Comparison of ENCODE assay signal across 11 cellular contexts in genomic region chr18:23688528-23688927, GRCh38. TPM values are rescaled to one million over a fixed set of nuclear protein-coding genes. Genes with fewer than 3 reads are reported as not detected.
DNase-seq lines count a peak whose midpoint lies in the region; ATAC-seq and TF ChIP-seq lines count a peak whose summit lies in the region.
"Had no signal": no experiment of that assay in that cellular context is flagged by ENCODE, and none has a peak within 500 bp of the region (broad histone marks: within the 10 kb centered on the region; RNA-seq: fewer than 3 reads in every experiment).

No MANE protein-coding gene starts in this region.

- peak overlapping the region in 1 of 4 experiments; percentile 57 for H3K4me3 ChIP-seq in fibroblast of lung (replicated peaks in 1 of 4; ENCODE audit: control extremely low read depth in 1 of 4, insufficient read depth in 1 of 4, low read depth in 3 of 4, low read length in 4 of 4)
- peak overlapping the region; percentile 80 for H3K4me3 ChIP-seq in skeletal muscle satellite cell (ENCODE audit: low read length)

- peak overlapping the region; percentile 88 for H3K4me2 ChIP-seq in fibroblast of lung (ENCODE audit: extremely low read depth, insufficient read depth, low read length)
- H3K4me2 ChIP-seq in skeletal muscle satellite cell (ENCODE audit: low read length), result peak overlapping the region; percentile 97

- H3K4me1 ChIP-seq in ES-I3 (ENCODE audit: insufficient read depth, low read length), result no peaks in the 10 kb centered on the region; the same call in 1 of the 2 replicates
- no peaks in the 10 kb centered on the region for H3K4me1 ChIP-seq in fibroblast of lung (ENCODE audit: control insufficient read depth, extremely low read depth, insufficient read depth, low read length)
- peaks cover 26% of the 10 kb centered on the region for H3K4me1 ChIP-seq in skeletal muscle satellite cell (ENCODE audit: control insufficient read depth, insufficient read depth, low read length)

- H3K27ac ChIP-seq in VCaP, result peak overlapping the region; percentile 95
- no peak overlapping the region for H3K27ac ChIP-seq in fibroblast of lung (ENCODE audit: insufficient read depth, low read length)
- H3K27ac ChIP-seq in caudate nucleus (ENCODE audit: low read depth, low read length), result no peak overlapping the region
- H3K27ac ChIP-seq: neutrophil had no signal

- ATAC-seq in GM19023 (IDR thresholded peaks at IDR 0.05; ENCODE audit: unreplicated experiment), result no peak
- ATAC-seq in GM21825 (IDR thresholded peaks at IDR 0.05; ENCODE audit: unreplicated experiment), result no peak

- no peak overlapping the region for H2AFZ ChIP-seq in fibroblast of lung (ENCODE audit: low read length)

- H3K79me2 ChIP-seq in fibroblast of lung (ENCODE audit: control insufficient read depth, insufficient read depth, low read length), result no peaks in the 10 kb centered on the region

- DNase-seq in fibroblast of lung (ENCODE audit: low read depth in 2 of 2), result no peak
- DNase-seq in AML-193 (lab: John Stamatoyannopoulos, UW), result no peak
- no peak for DNase-seq in caudate nucleus (lab: John Stamatoyannopoulos, UW)
- DNase-seq: foreskin melanocyte had no signal

- H3K27me3 ChIP-seq in fibroblast of lung (ENCODE audit: control insufficient read depth, insufficient read depth, low read length) (peaks cover 6% of the 10 kb centered on the region), skeletal muscle satellite cell (ENCODE audit: control insufficient read depth, insufficient read depth, low read length) (peaks cover 26% of the 10 kb centered on the region)

- TF ChIP-seq CTCF in VCaP (conservative IDR thresholded peaks at IDR 0.05) (no peak), fibroblast of lung (conservative IDR thresholded peaks at IDR 0.05 in 1 of 2, IDR thresholded peaks at IDR 0.05 in 1 of 2; ENCODE audit: low read depth in 1 of 2, low read length in 2 of 2) (no peak)

- H3K9ac ChIP-seq in ES-I3 (ENCODE audit: low read depth, low read length) (peak overlapping the region; percentile 75; the same call in 1 of the 2 replicates), fibroblast of lung (ENCODE audit: insufficient read depth, low read length) (no peak overlapping the region), skeletal muscle satellite cell (ENCODE audit: low read depth, low read length) (no peak overlapping the region)

- H3K36me3 ChIP-seq in ES-I3 (ENCODE audit: insufficient read depth, low read length) (no peaks in the 10 kb centered on the region), fibroblast of lung (ENCODE audit: control insufficient read depth, insufficient read depth, low read length) (no peaks in the 10 kb centered on the region), skeletal muscle satellite cell (ENCODE audit: insufficient read depth, low read length) (no peaks in the 10 kb centered on the region)
- H3K36me3 ChIP-seq: neutrophil had no signal

- no peaks in the 10 kb centered on the region for H4K20me1 ChIP-seq in fibroblast of lung (ENCODE audit: control insufficient read depth, extremely low read depth, insufficient read depth, low read length)

- H3K9me3 ChIP-seq in ES-I3 (ENCODE audit: control insufficient read depth, insufficient read depth, low read length), result no peaks in the 10 kb centered on the region
- H3K9me3 ChIP-seq in fibroblast of lung (ENCODE audit: control insufficient read depth, insufficient read depth, low read depth, low read length), result no peaks in the 10 kb centered on the region
- no peaks in the 10 kb centered on the region for H3K9me3 ChIP-seq in skeletal muscle satellite cell (replicated peaks; ENCODE audit: low read length)
- H3K9me3 ChIP-seq: neutrophil had no signal

RNA-seq across cellular contexts. Expression of gene LAMA3, which starts 0.7 kb away (rescaled TPM):
- 8.5 and 13.2 TPM in 2 replicates for total RNA-seq in fibroblast of lung
- polyA plus RNA-seq in fibroblast of lung, result 0.75 and 1.9 TPM in 2 replicates
- polyA plus RNA-seq in fibroblast of lung (2012), result 0.52 and 1.5 TPM in 2 replicates
- 2.9 TPM in 1 of 2 replicates, not detected in the other for polyA minus RNA-seq in fibroblast of lung (ENCODE audit: low replicate concordance)
- total RNA-seq in skeletal muscle satellite cell (2012; rRNA removed), result 1.8 and 2.2 TPM in 2 replicates

RNA-seq across cellular contexts. Expression of gene ANKRD29, which starts 25.8 kb away (rescaled TPM):
- 4.1 and 6.9 TPM in 2 replicates for total RNA-seq in fibroblast of lung
- 2.0 and 3.4 TPM in 2 replicates for polyA plus RNA-seq in fibroblast of lung
- 1.1 and 2.4 TPM in 2 replicates for polyA plus RNA-seq in fibroblast of lung (2012)
- 0.24 and 3.7 TPM in 2 replicates for polyA minus RNA-seq in fibroblast of lung (ENCODE audit: low replicate concordance)
- 3.0 and 3.3 TPM in 2 replicates for total RNA-seq in skeletal muscle satellite cell (2012; rRNA removed)
- total RNA-seq: activated CD4-positive, alpha-beta memory T cell treated with anti-CD3 and anti-CD28 coated beads, Interleukin-2, amount 10 ng/mL, durations not matched to agents 7 days and 5 days had no signal
